1 cellular context compared by ENCODE assay signal in the genomic region with DNA sequence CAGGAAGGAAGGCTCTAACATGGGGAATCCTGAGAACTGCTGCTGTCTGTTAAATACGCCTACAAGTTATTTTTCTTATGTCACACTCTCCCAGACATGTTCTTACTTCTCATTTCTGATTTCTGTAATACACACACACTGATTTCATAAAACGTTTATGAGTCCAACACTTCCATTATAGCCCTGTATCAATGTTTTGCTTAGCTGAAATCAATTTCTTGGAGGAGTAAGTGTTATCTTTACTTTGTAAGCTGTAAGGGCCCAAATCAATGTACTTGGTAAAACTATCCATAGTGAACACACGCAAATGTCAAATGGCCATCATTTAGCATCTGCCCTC.
TF ChIP-seq lines count a peak whose summit lies in the region.

No MANE protein-coding gene starts in this region.

TF ChIP-seq in GM12878, 131 proteins besides CTCF, POLR2A, EP300 and RAD21 (continues in another document):
- no peak for TF ChIP-seq CBX3 (IDR thresholded peaks at IDR 0.05; ENCODE audit: borderline replicate concordance, low read depth)
- TF ChIP-seq FOXK2 (IDR thresholded peaks at IDR 0.05): no peak; the same call in 1 of the 2 replicates
- TF ChIP-seq, protein P1, sequence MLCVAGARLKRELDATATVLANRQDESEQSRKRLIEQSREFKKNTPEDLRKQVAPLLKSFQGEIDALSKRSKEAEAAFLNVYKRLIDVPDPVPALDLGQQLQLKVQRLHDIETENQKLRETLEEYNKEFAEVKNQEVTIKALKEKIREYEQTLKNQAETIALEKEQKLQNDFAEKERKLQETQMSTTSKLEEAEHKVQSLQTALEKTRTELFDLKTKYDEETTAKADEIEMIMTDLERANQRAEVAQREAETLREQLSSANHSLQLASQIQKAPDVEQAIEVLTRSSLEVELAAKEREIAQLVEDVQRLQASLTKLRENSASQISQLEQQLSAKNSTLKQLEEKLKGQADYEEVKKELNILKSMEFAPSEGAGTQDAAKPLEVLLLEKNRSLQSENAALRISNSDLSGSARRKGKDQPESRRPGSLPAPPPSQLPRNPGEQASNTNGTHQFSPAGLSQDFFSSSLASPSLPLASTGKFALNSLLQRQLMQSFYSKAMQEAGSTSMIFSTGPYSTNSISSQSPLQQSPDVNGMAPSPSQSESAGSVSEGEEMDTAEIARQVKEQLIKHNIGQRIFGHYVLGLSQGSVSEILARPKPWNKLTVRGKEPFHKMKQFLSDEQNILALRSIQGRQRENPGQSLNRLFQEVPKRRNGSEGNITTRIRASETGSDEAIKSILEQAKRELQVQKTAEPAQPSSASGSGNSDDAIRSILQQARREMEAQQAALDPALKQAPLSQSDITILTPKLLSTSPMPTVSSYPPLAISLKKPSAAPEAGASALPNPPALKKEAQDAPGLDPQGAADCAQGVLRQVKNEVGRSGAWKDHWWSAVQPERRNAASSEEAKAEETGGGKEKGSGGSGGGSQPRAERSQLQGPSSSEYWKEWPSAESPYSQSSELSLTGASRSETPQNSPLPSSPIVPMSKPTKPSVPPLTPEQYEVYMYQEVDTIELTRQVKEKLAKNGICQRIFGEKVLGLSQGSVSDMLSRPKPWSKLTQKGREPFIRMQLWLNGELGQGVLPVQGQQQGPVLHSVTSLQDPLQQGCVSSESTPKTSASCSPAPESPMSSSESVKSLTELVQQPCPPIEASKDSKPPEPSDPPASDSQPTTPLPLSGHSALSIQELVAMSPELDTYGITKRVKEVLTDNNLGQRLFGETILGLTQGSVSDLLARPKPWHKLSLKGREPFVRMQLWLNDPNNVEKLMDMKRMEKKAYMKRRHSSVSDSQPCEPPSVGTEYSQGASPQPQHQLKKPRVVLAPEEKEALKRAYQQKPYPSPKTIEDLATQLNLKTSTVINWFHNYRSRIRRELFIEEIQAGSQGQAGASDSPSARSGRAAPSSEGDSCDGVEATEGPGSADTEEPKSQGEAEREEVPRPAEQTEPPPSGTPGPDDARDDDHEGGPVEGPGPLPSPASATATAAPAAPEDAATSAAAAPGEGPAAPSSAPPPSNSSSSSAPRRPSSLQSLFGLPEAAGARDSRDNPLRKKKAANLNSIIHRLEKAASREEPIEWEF (IDR thresholded peaks at IDR 0.05; ENCODE audit: insufficient replicate concordance, low read depth, low read length): peak; percentile 28
- no peak for TF ChIP-seq HDAC6 (IDR thresholded peaks at IDR 0.05; ENCODE audit: unreplicated experiment)
- TF ChIP-seq, protein P2, sequence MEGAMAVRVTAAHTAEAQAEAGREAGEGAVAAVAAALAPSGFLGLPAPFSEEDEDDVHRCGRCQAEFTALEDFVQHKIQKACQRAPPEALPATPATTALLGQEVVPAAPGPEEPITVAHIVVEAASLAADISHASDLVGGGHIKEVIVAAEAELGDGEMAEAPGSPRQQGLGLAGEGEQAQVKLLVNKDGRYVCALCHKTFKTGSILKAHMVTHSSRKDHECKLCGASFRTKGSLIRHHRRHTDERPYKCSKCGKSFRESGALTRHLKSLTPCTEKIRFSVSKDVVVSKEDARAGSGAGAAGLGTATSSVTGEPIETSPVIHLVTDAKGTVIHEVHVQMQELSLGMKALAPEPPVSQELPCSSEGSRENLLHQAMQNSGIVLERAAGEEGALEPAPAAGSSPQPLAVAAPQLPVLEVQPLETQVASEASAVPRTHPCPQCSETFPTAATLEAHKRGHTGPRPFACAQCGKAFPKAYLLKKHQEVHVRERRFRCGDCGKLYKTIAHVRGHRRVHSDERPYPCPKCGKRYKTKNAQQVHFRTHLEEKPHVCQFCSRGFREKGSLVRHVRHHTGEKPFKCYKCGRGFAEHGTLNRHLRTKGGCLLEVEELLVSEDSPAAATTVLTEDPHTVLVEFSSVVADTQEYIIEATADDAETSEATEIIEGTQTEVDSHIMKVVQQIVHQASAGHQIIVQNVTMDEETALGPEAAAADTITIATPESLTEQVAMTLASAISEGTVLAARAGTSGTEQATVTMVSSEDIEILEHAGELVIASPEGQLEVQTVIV (IDR thresholded peaks at IDR 0.05; ENCODE audit: borderline replicate concordance, partially characterized antibody): no peak
- TF ChIP-seq CREB1 (IDR thresholded peaks at IDR 0.05; ENCODE audit: low read depth): no peak
- TF ChIP-seq, protein P3, sequence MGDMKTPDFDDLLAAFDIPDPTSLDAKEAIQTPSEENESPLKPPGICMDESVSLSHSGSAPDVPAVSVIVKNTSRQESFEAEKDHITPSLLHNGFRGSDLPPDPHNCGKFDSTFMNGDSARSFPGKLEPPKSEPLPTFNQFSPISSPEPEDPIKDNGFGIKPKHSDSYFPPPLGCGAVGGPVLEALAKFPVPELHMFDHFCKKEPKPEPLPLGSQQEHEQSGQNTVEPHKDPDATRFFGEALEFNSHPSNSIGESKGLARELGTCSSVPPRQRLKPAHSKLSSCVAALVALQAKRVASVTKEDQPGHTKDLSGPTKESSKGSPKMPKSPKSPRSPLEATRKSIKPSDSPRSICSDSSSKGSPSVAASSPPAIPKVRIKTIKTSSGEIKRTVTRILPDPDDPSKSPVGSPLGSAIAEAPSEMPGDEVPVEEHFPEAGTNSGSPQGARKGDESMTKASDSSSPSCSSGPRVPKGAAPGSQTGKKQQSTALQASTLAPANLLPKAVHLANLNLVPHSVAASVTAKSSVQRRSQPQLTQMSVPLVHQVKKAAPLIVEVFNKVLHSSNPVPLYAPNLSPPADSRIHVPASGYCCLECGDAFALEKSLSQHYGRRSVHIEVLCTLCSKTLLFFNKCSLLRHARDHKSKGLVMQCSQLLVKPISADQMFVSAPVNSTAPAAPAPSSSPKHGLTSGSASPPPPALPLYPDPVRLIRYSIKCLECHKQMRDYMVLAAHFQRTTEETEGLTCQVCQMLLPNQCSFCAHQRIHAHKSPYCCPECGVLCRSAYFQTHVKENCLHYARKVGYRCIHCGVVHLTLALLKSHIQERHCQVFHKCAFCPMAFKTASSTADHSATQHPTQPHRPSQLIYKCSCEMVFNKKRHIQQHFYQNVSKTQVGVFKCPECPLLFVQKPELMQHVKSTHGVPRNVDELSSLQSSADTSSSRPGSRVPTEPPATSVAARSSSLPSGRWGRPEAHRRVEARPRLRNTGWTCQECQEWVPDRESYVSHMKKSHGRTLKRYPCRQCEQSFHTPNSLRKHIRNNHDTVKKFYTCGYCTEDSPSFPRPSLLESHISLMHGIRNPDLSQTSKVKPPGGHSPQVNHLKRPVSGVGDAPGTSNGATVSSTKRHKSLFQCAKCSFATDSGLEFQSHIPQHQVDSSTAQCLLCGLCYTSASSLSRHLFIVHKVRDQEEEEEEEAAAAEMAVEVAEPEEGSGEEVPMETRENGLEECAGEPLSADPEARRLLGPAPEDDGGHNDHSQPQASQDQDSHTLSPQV (IDR thresholded peaks at IDR 0.05): no peak
- TF ChIP-seq JUND (IDR thresholded peaks at IDR 0.05; ENCODE audit: low read depth, low read length): no peak
- no peak for TF ChIP-seq CEBPB (IDR thresholded peaks at IDR 0.05; ENCODE audit: borderline replicate concordance in 1 of 2, low read depth in 2 of 2, low read length in 2 of 2)
- TF ChIP-seq, protein P4, sequence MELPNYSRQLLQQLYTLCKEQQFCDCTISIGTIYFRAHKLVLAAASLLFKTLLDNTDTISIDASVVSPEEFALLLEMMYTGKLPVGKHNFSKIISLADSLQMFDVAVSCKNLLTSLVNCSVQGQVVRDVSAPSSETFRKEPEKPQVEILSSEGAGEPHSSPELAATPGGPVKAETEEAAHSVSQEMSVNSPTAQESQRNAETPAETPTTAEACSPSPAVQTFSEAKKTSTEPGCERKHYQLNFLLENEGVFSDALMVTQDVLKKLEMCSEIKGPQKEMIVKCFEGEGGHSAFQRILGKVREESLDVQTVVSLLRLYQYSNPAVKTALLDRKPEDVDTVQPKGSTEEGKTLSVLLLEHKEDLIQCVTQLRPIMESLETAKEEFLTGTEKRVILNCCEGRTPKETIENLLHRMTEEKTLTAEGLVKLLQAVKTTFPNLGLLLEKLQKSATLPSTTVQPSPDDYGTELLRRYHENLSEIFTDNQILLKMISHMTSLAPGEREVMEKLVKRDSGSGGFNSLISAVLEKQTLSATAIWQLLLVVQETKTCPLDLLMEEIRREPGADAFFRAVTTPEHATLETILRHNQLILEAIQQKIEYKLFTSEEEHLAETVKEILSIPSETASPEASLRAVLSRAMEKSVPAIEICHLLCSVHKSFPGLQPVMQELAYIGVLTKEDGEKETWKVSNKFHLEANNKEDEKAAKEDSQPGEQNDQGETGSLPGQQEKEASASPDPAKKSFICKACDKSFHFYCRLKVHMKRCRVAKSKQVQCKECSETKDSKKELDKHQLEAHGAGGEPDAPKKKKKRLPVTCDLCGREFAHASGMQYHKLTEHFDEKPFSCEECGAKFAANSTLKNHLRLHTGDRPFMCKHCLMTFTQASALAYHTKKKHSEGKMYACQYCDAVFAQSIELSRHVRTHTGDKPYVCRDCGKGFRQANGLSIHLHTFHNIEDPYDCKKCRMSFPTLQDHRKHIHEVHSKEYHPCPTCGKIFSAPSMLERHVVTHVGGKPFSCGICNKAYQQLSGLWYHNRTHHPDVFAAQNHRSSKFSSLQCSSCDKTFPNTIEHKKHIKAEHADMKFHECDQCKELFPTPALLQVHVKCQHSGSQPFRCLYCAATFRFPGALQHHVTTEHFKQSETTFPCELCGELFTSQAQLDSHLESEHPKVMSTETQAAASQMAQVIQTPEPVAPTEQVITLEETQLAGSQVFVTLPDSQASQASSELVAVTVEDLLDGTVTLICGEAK (IDR thresholded peaks at IDR 0.05; ENCODE audit: borderline replicate concordance): no peak; the same call in 1 of the 2 replicates
- TF ChIP-seq, protein P5, sequence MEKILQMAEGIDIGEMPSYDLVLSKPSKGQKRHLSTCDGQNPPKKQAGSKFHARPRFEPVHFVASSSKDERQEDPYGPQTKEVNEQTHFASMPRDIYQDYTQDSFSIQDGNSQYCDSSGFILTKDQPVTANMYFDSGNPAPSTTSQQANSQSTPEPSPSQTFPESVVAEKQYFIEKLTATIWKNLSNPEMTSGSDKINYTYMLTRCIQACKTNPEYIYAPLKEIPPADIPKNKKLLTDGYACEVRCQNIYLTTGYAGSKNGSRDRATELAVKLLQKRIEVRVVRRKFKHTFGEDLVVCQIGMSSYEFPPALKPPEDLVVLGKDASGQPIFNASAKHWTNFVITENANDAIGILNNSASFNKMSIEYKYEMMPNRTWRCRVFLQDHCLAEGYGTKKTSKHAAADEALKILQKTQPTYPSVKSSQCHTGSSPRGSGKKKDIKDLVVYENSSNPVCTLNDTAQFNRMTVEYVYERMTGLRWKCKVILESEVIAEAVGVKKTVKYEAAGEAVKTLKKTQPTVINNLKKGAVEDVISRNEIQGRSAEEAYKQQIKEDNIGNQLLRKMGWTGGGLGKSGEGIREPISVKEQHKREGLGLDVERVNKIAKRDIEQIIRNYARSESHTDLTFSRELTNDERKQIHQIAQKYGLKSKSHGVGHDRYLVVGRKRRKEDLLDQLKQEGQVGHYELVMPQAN (conservative IDR thresholded peaks at IDR 0.05): peak; percentile 57; the same call in 1 of the 2 replicates
- TF ChIP-seq HDAC2 (IDR thresholded peaks at IDR 0.05): no peak
- TF ChIP-seq RAD51 (IDR thresholded peaks at IDR 0.05): peak; percentile 96; the same call in 1 of the 2 replicates
- no peak for TF ChIP-seq ZNF274 (IDR thresholded peaks at IDR 0.05; ENCODE audit: insufficient read depth, insufficient read length)
- no peak for TF ChIP-seq ZNF622 (IDR thresholded peaks at IDR 0.05)
- no peak for TF ChIP-seq FOS (IDR thresholded peaks at IDR 0.05; ENCODE audit: borderline replicate concordance, extremely low read depth, insufficient read length)
- TF ChIP-seq EZH2 (IDR thresholded peaks at IDR 0.05; ENCODE audit: borderline replicate concordance, control insufficient read depth, low read depth, low read length): no peak
- no peak for TF ChIP-seq SMARCA5 (IDR thresholded peaks at IDR 0.05)
- 0 out of 2 replicates have a peak, but pooled peaks have one; percentile 38 for TF ChIP-seq MTA2 (IDR thresholded peaks at IDR 0.05; ENCODE audit: low read depth)
- TF ChIP-seq, protein P6, sequence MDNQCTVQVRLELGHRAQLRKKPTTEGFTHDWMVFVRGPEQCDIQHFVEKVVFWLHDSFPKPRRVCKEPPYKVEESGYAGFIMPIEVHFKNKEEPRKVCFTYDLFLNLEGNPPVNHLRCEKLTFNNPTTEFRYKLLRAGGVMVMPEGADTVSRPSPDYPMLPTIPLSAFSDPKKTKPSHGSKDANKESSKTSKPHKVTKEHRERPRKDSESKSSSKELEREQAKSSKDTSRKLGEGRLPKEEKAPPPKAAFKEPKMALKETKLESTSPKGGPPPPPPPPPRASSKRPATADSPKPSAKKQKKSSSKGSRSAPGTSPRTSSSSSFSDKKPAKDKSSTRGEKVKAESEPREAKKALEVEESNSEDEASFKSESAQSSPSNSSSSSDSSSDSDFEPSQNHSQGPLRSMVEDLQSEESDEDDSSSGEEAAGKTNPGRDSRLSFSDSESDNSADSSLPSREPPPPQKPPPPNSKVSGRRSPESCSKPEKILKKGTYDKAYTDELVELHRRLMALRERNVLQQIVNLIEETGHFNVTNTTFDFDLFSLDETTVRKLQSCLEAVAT (IDR thresholded peaks at IDR 0.05): 0 out of 2 replicates have a peak, but pooled peaks have one; percentile 54
- no peak for TF ChIP-seq ZNF217 (IDR thresholded peaks at IDR 0.05)
- TF ChIP-seq, protein P7, sequence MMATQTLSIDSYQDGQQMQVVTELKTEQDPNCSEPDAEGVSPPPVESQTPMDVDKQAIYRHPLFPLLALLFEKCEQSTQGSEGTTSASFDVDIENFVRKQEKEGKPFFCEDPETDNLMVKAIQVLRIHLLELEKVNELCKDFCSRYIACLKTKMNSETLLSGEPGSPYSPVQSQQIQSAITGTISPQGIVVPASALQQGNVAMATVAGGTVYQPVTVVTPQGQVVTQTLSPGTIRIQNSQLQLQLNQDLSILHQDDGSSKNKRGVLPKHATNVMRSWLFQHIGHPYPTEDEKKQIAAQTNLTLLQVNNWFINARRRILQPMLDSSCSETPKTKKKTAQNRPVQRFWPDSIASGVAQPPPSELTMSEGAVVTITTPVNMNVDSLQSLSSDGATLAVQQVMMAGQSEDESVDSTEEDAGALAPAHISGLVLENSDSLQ (IDR thresholded peaks at IDR 0.05): no peak; the same call in 1 of the 2 replicates
- no peak for TF ChIP-seq TCF12 (IDR thresholded peaks at IDR 0.05; ENCODE audit: low read depth, low read length)
- TF ChIP-seq POLR2AphosphoS5 (IDR thresholded peaks at IDR 0.05; ENCODE audit: low read length): no peak
- TF ChIP-seq SREBF2 (IDR thresholded peaks at IDR 0.05; ENCODE audit: low read length): no peak
- peak; percentile 73; the same call in 1 of the 2 replicates for TF ChIP-seq PAX8 (IDR thresholded peaks at IDR 0.05)
- TF ChIP-seq, protein P8, sequence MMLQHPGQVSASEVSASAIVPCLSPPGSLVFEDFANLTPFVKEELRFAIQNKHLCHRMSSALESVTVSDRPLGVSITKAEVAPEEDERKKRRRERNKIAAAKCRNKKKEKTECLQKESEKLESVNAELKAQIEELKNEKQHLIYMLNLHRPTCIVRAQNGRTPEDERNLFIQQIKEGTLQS (IDR thresholded peaks at IDR 0.05; ENCODE audit: borderline replicate concordance, extremely low read depth, low read depth, low read length): no peak
